18 cellular contexts compared by ENCODE assay signal in genomic region chr1:109383850-109384249, GRCh38. TPM values are rescaled to one million over a fixed set of nuclear protein-coding genes. Genes with fewer than 3 reads are reported as not detected.
A peak's percentile ranks its signal among the peaks of the same experiment; 100 is the strongest.
DNase-seq lines count a peak whose midpoint lies in the region; ATAC-seq, FAIRE-seq and TF ChIP-seq lines count a peak whose summit lies in the region.
"Had no signal": no experiment of that assay in that cellular context is flagged by ENCODE, and none has a peak within 500 bp of the region (broad histone marks: within the 10 kb centered on the region; RNA-seq: fewer than 3 reads in every experiment).

No MANE protein-coding gene starts in this region.

- H3F3A ChIP-seq in SK-N-SH (replicated peaks; ENCODE audit: insufficient read depth), result no peaks in the 10 kb centered on the region
- peaks cover 18% of the 10 kb centered on the region for H3F3A ChIP-seq in neural progenitor cell (ENCODE audit: low read depth)

- intact Hi-C loops in transverse colon (cut with DNase I; ENCODE audit: low total_unique reads), result no loop called here
- intact Hi-C loops in activated naive CD4-positive, alpha-beta T cell treated with anti-CD3 and anti-CD28 coated beads for 36 hours (cut with micrococcal nuclease), result no loop called here

- no peaks in the 10 kb centered on the region for H4K20me1 ChIP-seq in SK-N-SH (ENCODE audit: insufficient read depth)
- peaks cover 15% of the 10 kb centered on the region for H4K20me1 ChIP-seq in neural progenitor cell (ENCODE audit: low read depth)

- no peak for TF ChIP-seq POLR2A in transverse colon (IDR thresholded peaks at IDR 0.05)

- H3K9ac ChIP-seq in SK-N-SH (no peak overlapping the region), neural progenitor cell (no peak overlapping the region)

- H3K79me2 ChIP-seq in SK-N-SH (ENCODE audit: insufficient read depth), result peaks cover 32% of the 10 kb centered on the region
- H3K79me2 ChIP-seq in neural progenitor cell (ENCODE audit: low read depth), result peaks cover 100% of the 10 kb centered on the region

- DNase-seq in SK-N-SH (no peak), coronary artery (ENCODE audit: low spot score) (no peak), neural progenitor cell (ENCODE audit: low spot score) (no peak), transverse colon (no peak), D721Med (ENCODE audit: insufficient read length, low spot score) (no peak), GOT3 (lab: John Stamatoyannopoulos, UW) (no peak)
- DNase-seq in activated naive CD4-positive, alpha-beta T cell treated with anti-CD3 and anti-CD28 coated beads for 36 hours, result no peak
- DNase-seq: activated CD8-positive, alpha-beta memory T cell treated with anti-CD3 and anti-CD28 coated beads, Interleukin-2, amount 50 U/mL, for 4 hours; colonic mucosa; GDM1; mammary epithelial cell; NCI-H1417; NCI-H446 treated with DMSO at 0.1 percent for 48 hours had no signal

- TF ChIP-seq RAD21 in SK-N-SH (IDR thresholded peaks at IDR 0.05; ENCODE audit: low read length), result no peak

- in situ Hi-C loops in transverse colon (cut with MboI; ENCODE audit: low pct_ligation_motif_present in 1 of 4, low pct_unique_long_range_greater_than_20kb in 1 of 4, low sequenced_read_pairs in 3 of 4), result no loop called here

- no peaks in the 10 kb centered on the region for H3K9me3 Mint-ChIP-seq in neural progenitor cell
- H3K9me3 Mint-ChIP-seq in activated naive CD4-positive, alpha-beta T cell treated with anti-CD3 and anti-CD28 coated beads for 36 hours, result no peaks in the 10 kb centered on the region
- H3K9me3 Mint-ChIP-seq: activated naive CD4-positive, alpha-beta T cell treated with anti-CD3 and anti-CD28 coated beads, Interleukin-2, amount 50 U/mL, for 72 hours had no signal

- WGBS in SK-N-SH (ENCODE audit: low lambda C conversion rate), result 92% methylated on average over 7 of the region's 7 CpGs
- 93 to 94% methylated on average over 4 to 7 of the region's 7 CpGs for WGBS in transverse colon (ENCODE audit: low coverage in 1 of 2), 2 donors

- H3K27ac ChIP-seq in SK-N-SH (ENCODE audit: low read depth in 2 of 2, low read length in 1 of 2) (no peak overlapping the region), coronary artery (peak overlapping the region; percentile 92 to 96), neural progenitor cell (peak overlapping the region; percentile 73), transverse colon (peak overlapping the region; percentile 15 to 47 (median 36))
- H3K27ac ChIP-seq: 22Rv1, colonic mucosa, VCaP had no signal

- H3K27me3 ChIP-seq in SK-N-SH (ENCODE audit: insufficient read depth), result no peaks in the 10 kb centered on the region
- H3K27me3 ChIP-seq in neural progenitor cell, result no peaks in the 10 kb centered on the region
- no peaks in the 10 kb centered on the region for H3K27me3 ChIP-seq in transverse colon
- H3K27me3 ChIP-seq: colonic mucosa had no signal

- TF ChIP-seq CTCF in SK-N-SH (IDR thresholded peaks at IDR 0.05) (no peak), coronary artery (IDR thresholded peaks at IDR 0.05) (no peak), neural progenitor cell (IDR thresholded peaks at IDR 0.05) (no peak), transverse colon (IDR thresholded peaks at IDR 0.05) (no peak), D721Med (IDR thresholded peaks at IDR 0.05; ENCODE audit: insufficient read depth, missing control alignments) (no peak)

- H2AFZ ChIP-seq in SK-N-SH (ENCODE audit: low read depth), result no peak overlapping the region
- no peak overlapping the region for H2AFZ ChIP-seq in neural progenitor cell (replicated peaks)

- H3K27ac Mint-ChIP-seq in neural progenitor cell, result no peak overlapping the region
- H3K27ac Mint-ChIP-seq in activated naive CD4-positive, alpha-beta T cell treated with anti-CD3 and anti-CD28 coated beads for 36 hours, result no peak overlapping the region
- H3K27ac Mint-ChIP-seq: activated naive CD4-positive, alpha-beta T cell treated with anti-CD3 and anti-CD28 coated beads, Interleukin-2, amount 50 U/mL, for 72 hours had no signal

- ATAC-seq in SK-N-SH treated with all-trans-retinoic acid at 6 μM for 48 hours, result peak; percentile 33; the same call in 1 of the 3 replicates
- ATAC-seq: activated naive CD4-positive, alpha-beta T cell treated with anti-CD3 and anti-CD28 coated beads, Interleukin-2, amount 50 U/mL, for 72 hours had no signal

- no peak overlapping the region for H3K4me3 ChIP-seq in SK-N-SH (ENCODE audit: low read depth in 2 of 2, low read length in 1 of 2)
- H3K4me3 ChIP-seq in coronary artery, result peak overlapping the region; percentile 2
- H3K4me3 ChIP-seq in neural progenitor cell, result no peak overlapping the region
- no peak overlapping the region for H3K4me3 ChIP-seq in transverse colon
- H3K4me3 ChIP-seq: colonic mucosa had no signal

- H3K36me3 ChIP-seq in SK-N-SH (replicated peaks in 1 of 2; ENCODE audit: control insufficient read depth in 1 of 2, insufficient read depth in 2 of 2, low read length in 1 of 2), result no peaks in the 10 kb centered on the region
- H3K36me3 ChIP-seq in neural progenitor cell, result no peaks in the 10 kb centered on the region
- no peaks in the 10 kb centered on the region for H3K36me3 ChIP-seq in transverse colon
- H3K36me3 ChIP-seq: colonic mucosa had no signal

- POLR2A ChIA-PET in SK-N-SH (lab: Yijun Ruan, JAX), result no interaction called here

- no peaks in the 10 kb centered on the region for H3K36me3 Mint-ChIP-seq in neural progenitor cell
- H3K36me3 Mint-ChIP-seq in activated naive CD4-positive, alpha-beta T cell treated with anti-CD3 and anti-CD28 coated beads for 36 hours (ENCODE audit: low read depth), result no peaks in the 10 kb centered on the region
- H3K36me3 Mint-ChIP-seq: activated naive CD4-positive, alpha-beta T cell treated with anti-CD3 and anti-CD28 coated beads, Interleukin-2, amount 50 U/mL, for 72 hours had no signal

- H3K4me2 ChIP-seq in SK-N-SH (no peak overlapping the region), neural progenitor cell (peak overlapping the region; percentile 25)

- H3K9me3 ChIP-seq in SK-N-SH (no peaks in the 10 kb centered on the region), neural progenitor cell (ENCODE audit: low read depth) (no peaks in the 10 kb centered on the region), transverse colon (no peaks in the 10 kb centered on the region)
- H3K9me3 ChIP-seq: colonic mucosa had no signal

- TF ChIP-seq EP300 in SK-N-SH (IDR thresholded peaks at IDR 0.05; ENCODE audit: borderline replicate concordance in 1 of 2, low read depth in 1 of 2, low read length in 1 of 2) (no peak), transverse colon (IDR thresholded peaks at IDR 0.05; ENCODE audit: low read depth) (no peak)

- no peaks in the 10 kb centered on the region for H3K27me3 Mint-ChIP-seq in neural progenitor cell (ENCODE audit: insufficient read depth, low read depth)
- peaks cover 5% of the 10 kb centered on the region for H3K27me3 Mint-ChIP-seq in activated naive CD4-positive, alpha-beta T cell treated with anti-CD3 and anti-CD28 coated beads for 36 hours (ENCODE audit: low read depth)

- CTCF ChIA-PET in SK-N-SH (lab: Yijun Ruan, JAX), result interaction anchor here (0.7 to 5.9 kb wide), 5 partner anchors 10 to 107 kb away, joined by 3 to 30 read pairs (median 3); partner anchors contain the start of gene SORT1
- CTCF ChIA-PET in activated naive CD4-positive, alpha-beta T cell treated with anti-CD3 and anti-CD28 coated beads for 36 hours (lab: Charles Lee), result no interaction called here

- peaks cover 9% of the 10 kb centered on the region for H3K4me1 Mint-ChIP-seq in neural progenitor cell
- no peaks in the 10 kb centered on the region for H3K4me1 Mint-ChIP-seq in activated naive CD4-positive, alpha-beta T cell treated with anti-CD3 and anti-CD28 coated beads for 36 hours (ENCODE audit: low read depth)

- H3K4me1 ChIP-seq in SK-N-SH (ENCODE audit: control insufficient read depth in 1 of 2, insufficient read depth in 2 of 2, low read depth in 1 of 2, low read length in 1 of 2) (peaks cover 10 to 18% of the 10 kb centered on the region in 2 experiments; a peak in 3 of 4 replicates), neural progenitor cell (peaks cover 16% of the 10 kb centered on the region), transverse colon (peaks cover 0 to 39% (median 13%) of the 10 kb centered on the region in 4 donors)
- H3K4me1 ChIP-seq: colonic mucosa had no signal

- H3K4me3 Mint-ChIP-seq in neural progenitor cell, result no peak overlapping the region
- no peak overlapping the region for H3K4me3 Mint-ChIP-seq in activated naive CD4-positive, alpha-beta T cell treated with anti-CD3 and anti-CD28 coated beads for 36 hours

- H3K9me2 ChIP-seq in SK-N-SH, result no peaks in the 10 kb centered on the region

- FAIRE-seq in D721Med (lab: Jason Lieb, UNC), result no peak
- FAIRE-seq: GM19239 had no signal

TF ChIP-seq in SK-N-SH, 30 proteins besides CTCF, POLR2A, EP300 and RAD21 (continues in another document):
- TF ChIP-seq TAF1 (IDR thresholded peaks at IDR 0.05; ENCODE audit: borderline replicate concordance, low read depth, low read length) (no peak), SIN3A (IDR thresholded peaks at IDR 0.05; ENCODE audit: borderline replicate concordance, low read depth, low read length) (no peak), RFX5 (IDR thresholded peaks at IDR 0.05; ENCODE audit: low read length) (no peak), SMC3 (IDR thresholded peaks at IDR 0.05; ENCODE audit: low read depth, low read length) (no peak), RCOR1 (IDR thresholded peaks at IDR 0.05; ENCODE audit: low read length) (no peak), ELF1 (IDR thresholded peaks at IDR 0.05) (no peak), TCF12 (IDR thresholded peaks at IDR 0.05) (no peak), YY1 (IDR thresholded peaks at IDR 0.05; ENCODE audit: low read depth) (no peak), FOXM1 (IDR thresholded peaks at IDR 0.05; ENCODE audit: low read depth) (no peak), FOSL2 (IDR thresholded peaks at IDR 0.05; ENCODE audit: borderline replicate concordance, low read depth) (no peak; the same call in 1 of the 2 replicates), TEAD4 (IDR thresholded peaks at IDR 0.05; ENCODE audit: borderline replicate concordance, insufficient read depth) (no peak)

RNA-seq across cellular contexts. Expression of gene SORT1, which starts 13.9 kb away (rescaled TPM):
- 8.5 and 13.7 TPM in 2 replicates for polyA plus RNA-seq in SK-N-SH (2012; rRNA removed)
- polyA plus RNA-seq in SK-N-SH (2012; cell fraction: cytosol; rRNA removed), result 11.2 and 12.1 TPM in 2 replicates
- polyA plus RNA-seq in SK-N-SH (2012; cell fraction: nucleus; rRNA removed), result 5.4 and 9.9 TPM in 2 replicates
- total RNA-seq in neural progenitor cell (ENCODE audit: low replicate concordance) (33.3 and 38.9 TPM in 2 replicates), transverse colon (10 to 100 TPM; 53.5 to 79.3 (median 66.2) TPM)
- total RNA-seq in activated naive CD4-positive, alpha-beta T cell treated with anti-CD3 and anti-CD28 coated beads for 36 hours, result under 1 TPM; 0.32 to 0.33 TPM

RNA-seq across cellular contexts. Expression of gene PSMA5, which starts 42.4 kb away (rescaled TPM):
- 118 and 139 TPM in 2 replicates for polyA plus RNA-seq in SK-N-SH (2012; rRNA removed)
- polyA plus RNA-seq in SK-N-SH (2012; cell fraction: cytosol; rRNA removed), result 136 and 148 TPM in 2 replicates
- 47.4 and 81.0 TPM in 2 replicates for polyA plus RNA-seq in SK-N-SH (2012; cell fraction: nucleus; rRNA removed)
- total RNA-seq in neural progenitor cell (ENCODE audit: low replicate concordance), result 49.9 and 62.0 TPM in 2 replicates
- total RNA-seq in transverse colon, result 10 to 100 TPM; 28.4 to 41.8 (median 33.3) TPM
- total RNA-seq in activated naive CD4-positive, alpha-beta T cell treated with anti-CD3 and anti-CD28 coated beads for 36 hours, result 100 to 1,000 TPM; 181 to 202 TPM

Comparison
In these comparisons a context has a peak if more than half of its experiments do, and no peak if none do; other contexts are left out.
1. H3K27ac ChIP-seq: peak in coronary artery (2 of 2), neural progenitor cell (single experiment) and transverse colon (4 of 4); none in SK-N-SH (0 of 2).
2. RNA of gene SORT1, which starts 13.9 kb away (total RNA-seq): 53.5 to 79.3 TPM in transverse colon and 33.3 to 38.9 TPM in neural progenitor cell; 0.32 to 0.33 TPM in activated naive CD4-positive, alpha-beta T cell treated with anti-CD3 and anti-CD28 coated beads for 36 hours; every median in the first group is over 10 times any median in the second.